ENCODE assay signal across 8 cellular contexts in the genomic region with DNA sequence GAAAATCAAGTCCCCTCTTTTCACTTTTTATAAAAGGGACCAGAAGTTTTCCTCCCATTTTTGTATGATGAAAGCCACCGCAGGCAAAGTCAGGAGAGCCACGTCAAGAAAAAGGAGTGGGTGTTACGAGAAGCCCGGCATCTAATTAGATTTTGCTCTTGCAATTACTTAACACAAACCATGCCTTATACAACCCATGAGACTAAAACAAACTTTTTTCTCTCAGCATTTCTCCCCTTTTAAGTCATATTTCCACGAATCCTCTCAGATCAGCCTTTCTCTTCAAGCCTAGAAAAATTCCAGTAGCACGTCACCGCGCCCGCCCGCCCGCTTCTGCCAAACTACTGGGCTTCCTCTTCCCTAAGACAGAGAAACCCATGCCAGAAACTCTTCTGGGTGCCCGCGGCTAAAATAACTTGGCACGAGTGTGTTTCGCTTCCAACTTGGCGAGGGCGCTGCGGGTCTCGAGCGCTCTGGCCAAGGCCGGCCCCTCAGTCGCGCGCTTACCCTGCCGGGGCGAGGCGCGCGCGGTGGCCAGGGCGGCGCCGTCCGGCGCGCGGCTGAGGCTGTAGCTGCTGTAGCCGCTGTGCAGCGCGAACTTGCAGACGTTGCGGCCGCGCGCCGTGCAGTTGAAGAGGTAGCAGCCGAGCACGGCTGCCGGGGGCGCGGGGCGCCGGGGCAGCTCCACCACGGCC. TPM values are rescaled to one million over a fixed set of nuclear protein-coding genes. Genes with fewer than 3 reads are reported as not detected.
DNase-seq lines count a peak whose midpoint lies in the region; ATAC-seq and TF ChIP-seq lines count a peak whose summit lies in the region.

No MANE protein-coding gene starts in this region.

- peaks cover 11% of the 10 kb centered on the region for H3K27me3 Mint-ChIP-seq in brain

- no peaks in the 10 kb centered on the region for H3K9me2 ChIP-seq in SU-DHL-6 (replicated peaks; ENCODE audit: insufficient read depth, low read length)

- H4K20me1 ChIP-seq in SU-DHL-6 (ENCODE audit: low read depth, low read length): no peaks in the 10 kb centered on the region

- H3K4me3 Mint-ChIP-seq in brain: peak overlapping the region; percentile 87 to 97 (median 92)

- ATAC-seq in GM21526 (IDR thresholded peaks at IDR 0.05; ENCODE audit: low FRiP score, unreplicated experiment) (peak; percentile 30), HG03457 (IDR thresholded peaks at IDR 0.05; ENCODE audit: unreplicated experiment) (no peak)

- no peak for TF ChIP-seq CTCF in SU-DHL-6 (IDR thresholded peaks at IDR 0.05; ENCODE audit: insufficient read depth, low read length, poor library complexity, severe bottlenecking)
- no peak for TF ChIP-seq CTCF in brain (conservative IDR thresholded peaks at IDR 0.05)

- H3K4me2 ChIP-seq in SU-DHL-6 (ENCODE audit: low read depth, low read length, poor library complexity, severe bottlenecking): peak overlapping the region; percentile 54

- peak overlapping the region; percentile 60 for H3K4me3 ChIP-seq in Jurkat, Clone E6-1 (ENCODE audit: low read length)
- H3K4me3 ChIP-seq in SU-DHL-6 (ENCODE audit: insufficient read depth, low read length, poor library complexity, severe bottlenecking): peak overlapping the region; percentile 67
- peak overlapping the region; percentile 65 for H3K4me3 ChIP-seq in iPS-11a (ENCODE audit: low read depth, low read length)

- H3K9ac ChIP-seq in SU-DHL-6 (ENCODE audit: low read length): peak overlapping the region; percentile 57

- H3F3A ChIP-seq in SU-DHL-6 (ENCODE audit: insufficient read depth): peaks cover 5% of the 10 kb centered on the region; the same call in 1 of the 2 replicates

- DNase-seq in DMS53 treated with DMSO at 0.1 percent for 48 hours (lab: John Stamatoyannopoulos, UW; ENCODE audit: unreplicated experiment) (peak; percentile 17), renal cortical epithelial cell (ENCODE audit: low read depth) (peak; percentile 65)
- DNase-seq in Jurkat, Clone E6-1 (ENCODE audit: low read depth, low spot score): no peak

- H3K36me3 Mint-ChIP-seq in brain: peaks cover 12% of the 10 kb centered on the region

- H3K27me3 ChIP-seq in SU-DHL-6 (ENCODE audit: low read length): no peaks in the 10 kb centered on the region

- 0 out of 2 replicates have a peak overlapping the region, but pooled peaks have one; percentile 50 for H3K27ac ChIP-seq in SU-DHL-6 (ENCODE audit: low read depth, low read length)

- H2AFZ ChIP-seq in SU-DHL-6 (ENCODE audit: low read depth, low read length, severe bottlenecking): peak overlapping the region; percentile 24

- H3K79me2 ChIP-seq in SU-DHL-6 (ENCODE audit: insufficient read depth, low read length): no peaks in the 10 kb centered on the region

- H3K4me1 Mint-ChIP-seq in brain: peaks cover 59% of the 10 kb centered on the region

- H3K9me3 Mint-ChIP-seq in brain: no peaks in the 10 kb centered on the region

- H3K27ac Mint-ChIP-seq in brain: peak overlapping the region; percentile 79 to 99 (median 95)

- no peaks in the 10 kb centered on the region for H3K9me3 ChIP-seq in SU-DHL-6 (ENCODE audit: insufficient read depth, low read length)

- H3K36me3 ChIP-seq in SU-DHL-6 (ENCODE audit: low read length): no peaks in the 10 kb centered on the region

RNA-seq across cellular contexts. Expression of gene LRP11, which starts 1.1 kb away (rescaled TPM):
- polyA plus RNA-seq in Jurkat, Clone E6-1 (2012; ENCODE audit: insufficient read depth, insufficient read length): 6.9 TPM
- 32.6 TPM for polyA plus RNA-seq in brain (ENCODE audit: insufficient read depth, low read depth, low replicate concordance)
- total RNA-seq in renal cortical epithelial cell: 21.5 and 34.4 TPM in 2 replicates

RNA-seq across cellular contexts. Expression of gene RAET1E, which starts 34.9 kb away (rescaled TPM):
- not detected for polyA plus RNA-seq in Jurkat, Clone E6-1 (2012; ENCODE audit: insufficient read depth, insufficient read length)
- polyA plus RNA-seq in brain (ENCODE audit: insufficient read depth, low read depth, low replicate concordance): 0.17 TPM
- total RNA-seq in renal cortical epithelial cell: not detected in 2 replicates

RNA-seq across cellular contexts. Expression of gene RAET1G, which starts 59.9 kb away (rescaled TPM):
- polyA plus RNA-seq in Jurkat, Clone E6-1 (2012; ENCODE audit: insufficient read depth, insufficient read length): 1.6 TPM
- polyA plus RNA-seq in brain (ENCODE audit: insufficient read depth, low read depth, low replicate concordance): not detected
- 0.15 TPM in 1 of 2 replicates, not detected in the other for total RNA-seq in renal cortical epithelial cell
